In the genomic region with DNA sequence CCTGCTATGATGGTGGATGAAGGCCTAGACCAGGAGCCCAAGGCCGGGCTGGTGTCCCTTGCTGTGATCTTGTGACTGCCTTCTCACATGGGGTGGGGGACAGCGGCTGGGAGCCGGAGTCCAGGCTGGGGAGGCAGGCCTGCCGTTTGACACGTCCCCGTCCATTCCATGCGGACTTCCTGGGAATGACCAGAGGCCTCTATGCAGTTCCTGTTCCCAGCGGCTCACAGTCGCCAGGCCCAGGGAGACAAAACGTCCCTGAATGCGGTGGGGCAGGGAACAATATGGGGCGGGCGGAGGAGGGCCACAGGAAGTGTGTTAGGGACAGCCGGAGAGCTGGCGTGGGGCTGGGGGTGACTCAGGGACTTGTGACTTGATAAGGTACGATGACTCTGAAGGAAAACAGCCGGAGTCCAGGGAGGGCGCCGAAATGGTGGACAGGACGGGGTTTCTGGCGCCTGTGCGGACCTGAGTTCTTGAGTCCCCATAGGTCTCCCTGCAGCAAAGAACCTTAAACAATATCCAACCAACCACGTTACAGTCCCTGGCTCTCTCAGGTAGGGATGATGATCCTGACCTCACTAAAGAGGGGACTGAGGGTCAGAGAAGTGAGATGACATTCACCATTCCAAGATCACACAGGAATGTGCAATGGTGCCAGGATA, we compare ENCODE assay signal across 12 cellular contexts. TPM values are rescaled to one million over a fixed set of nuclear protein-coding genes. Genes with fewer than 3 reads are reported as not detected.
DNase-seq lines count a peak whose midpoint lies in the region; ATAC-seq and TF ChIP-seq lines count a peak whose summit lies in the region.
"Had no signal": no experiment of that assay in that cellular context is flagged by ENCODE, and none has a peak within 500 bp of the region (broad histone marks: within the 10 kb centered on the region; RNA-seq: fewer than 3 reads in every experiment).

No MANE protein-coding gene starts in this region.

- H3K4me3 ChIP-seq in H7 (ENCODE audit: insufficient read depth, low read depth, low read length) (no peak overlapping the region), endodermal cell (ENCODE audit: low read length) (no peak overlapping the region), gastrocnemius medialis (no peak overlapping the region)
- H3K4me3 ChIP-seq: pancreas had no signal

- H3K27me3 Mint-ChIP-seq in endodermal cell (ENCODE audit: insufficient read depth) = no peaks in the 10 kb centered on the region

- TF ChIP-seq CTCF in endodermal cell (conservative IDR thresholded peaks at IDR 0.05) (no peak), gastrocnemius medialis (IDR thresholded peaks at IDR 0.05 in 4 of 5, conservative IDR thresholded peaks at IDR 0.05 in 1 of 5) (no peak)

- in situ Hi-C loops in gastrocnemius medialis (cut with MboI; ENCODE audit: low sequenced_read_pairs in 4 of 4) = no loop called here

- H3K4me1 ChIP-seq in endodermal cell (ENCODE audit: control insufficient read depth, insufficient read depth, low read length) = no peaks in the 10 kb centered on the region
- H3K4me1 ChIP-seq in gastrocnemius medialis = no peaks in the 10 kb centered on the region
- H3K4me1 ChIP-seq: pancreas had no signal

- intact Hi-C loops in gastrocnemius medialis (cut with DNase I; ENCODE audit: low total_unique reads) = no loop called here

- TF ChIP-seq POLR2A in gastrocnemius medialis (IDR thresholded peaks at IDR 0.05) = peak in 1 of 2 donors; percentile 13

- H3K27ac ChIP-seq in endodermal cell (ENCODE audit: low read depth, low read length) (peak overlapping the region; percentile 44), layer of hippocampus (ENCODE audit: low read depth, low read length) (peak overlapping the region; percentile 43), gastrocnemius medialis (peak overlapping the region; percentile 18 to 66 (median 36))
- H3K27ac ChIP-seq: pancreas, VCaP had no signal

- H3K9me3 ChIP-seq in endodermal cell (ENCODE audit: control insufficient read depth, low read length) (no peaks in the 10 kb centered on the region), gastrocnemius medialis (no peaks in the 10 kb centered on the region)
- H3K9me3 ChIP-seq: pancreas had no signal

- H3K4me1 Mint-ChIP-seq in endodermal cell = peaks cover 3% of the 10 kb centered on the region

- H3K9me3 Mint-ChIP-seq in endodermal cell = no peaks in the 10 kb centered on the region
- H3K9me3 Mint-ChIP-seq: activated T-helper 2 cell treated with anti-CD3 and anti-CD28 coated beads, Interferon-gamma antibody, Interleukin-2, Interleukin-4, amounts not matched to agents 10 μg/mL and 5 μg/mL and 100 μg/mL, durations not matched to agents 14 hours and 24 hours and 36 hours had no signal

- WGBS in endodermal cell (ENCODE audit: insufficient coverage in 1 of 2, insufficient read length in 1 of 2), 2 experiments = 85 to 86% methylated on average over 18 to 23 of the region's 23 CpGs

- no peaks in the 10 kb centered on the region for H3K36me3 Mint-ChIP-seq in endodermal cell (ENCODE audit: low read depth)

- no peaks in the 10 kb centered on the region for H3K27me3 ChIP-seq in H7 (ENCODE audit: control insufficient read depth, insufficient read depth, low read length)
- H3K27me3 ChIP-seq in endodermal cell (ENCODE audit: control insufficient read depth, insufficient read depth, low read length, poor library complexity, severe bottlenecking) = no peaks in the 10 kb centered on the region
- no peaks in the 10 kb centered on the region for H3K27me3 ChIP-seq in layer of hippocampus (ENCODE audit: control insufficient read depth, insufficient read depth, low read length)
- H3K27me3 ChIP-seq in gastrocnemius medialis = no peaks in the 10 kb centered on the region
- H3K27me3 ChIP-seq: pancreas had no signal

- H3K9ac ChIP-seq in endodermal cell (ENCODE audit: extremely low read depth, low read length, poor library complexity, severe bottlenecking) = no peak overlapping the region

- H3K4me3 Mint-ChIP-seq in endodermal cell = no peak overlapping the region

- ATAC-seq in gastrocnemius medialis (peak in 1 of 2 donors; percentile 8), HG02970 (IDR thresholded peaks at IDR 0.05; ENCODE audit: low FRiP score, unreplicated experiment) (no peak)
- ATAC-seq: pancreas had no signal

- DNase-seq in H7 (peak; percentile 53), endodermal cell (no peak), gastrocnemius medialis (no peak), NCI-H1694 (lab: John Stamatoyannopoulos, UW) (no peak), DMS79 treated with DMSO at 0.1 percent for 48 hours (lab: John Stamatoyannopoulos, UW) (no peak)
- no peak for DNase-seq in activated CD4-positive, alpha-beta T cell treated with anti-CD3 and anti-CD28 coated beads for 4 hours
- DNase-seq: NCI-H526, pancreas had no signal

- H3K36me3 ChIP-seq in H7 (replicated peaks; ENCODE audit: control insufficient read depth, insufficient read depth, low read length) (no peaks in the 10 kb centered on the region), endodermal cell (ENCODE audit: control insufficient read depth, insufficient read depth, low read length) (no peaks in the 10 kb centered on the region), gastrocnemius medialis (no peaks in the 10 kb centered on the region)
- H3K36me3 ChIP-seq: pancreas had no signal

- H3K27ac Mint-ChIP-seq in endodermal cell = peak overlapping the region; percentile 39
- H3K27ac Mint-ChIP-seq: activated T-helper 2 cell treated with anti-CD3 and anti-CD28 coated beads, Interferon-gamma antibody, Interleukin-2, Interleukin-4, amounts not matched to agents 10 μg/mL and 5 μg/mL and 100 μg/mL, durations not matched to agents 14 hours and 24 hours and 36 hours had no signal

RNA-seq across cellular contexts. Expression of a gene that starts 40.5 kb away (rescaled TPM):
- 24.8 and 25.4 TPM in 2 replicates for total RNA-seq in H7 (2014; rRNA removed; shearing (Covaris generic))
- total RNA-seq in endodermal cell = 100 to 1,000 TPM; 190 to 213 TPM
- 16.0 TPM for polyA plus RNA-seq in endodermal cell (2013, experiment 1 of 2)
- 17.3 TPM for polyA plus RNA-seq in endodermal cell (2013, experiment 2 of 2)
- 1 to 10 TPM; 2.2 to 3.7 (median 2.4) TPM for total RNA-seq in gastrocnemius medialis
